ENCODE assay signal across 12 cellular contexts in the genomic region with DNA sequence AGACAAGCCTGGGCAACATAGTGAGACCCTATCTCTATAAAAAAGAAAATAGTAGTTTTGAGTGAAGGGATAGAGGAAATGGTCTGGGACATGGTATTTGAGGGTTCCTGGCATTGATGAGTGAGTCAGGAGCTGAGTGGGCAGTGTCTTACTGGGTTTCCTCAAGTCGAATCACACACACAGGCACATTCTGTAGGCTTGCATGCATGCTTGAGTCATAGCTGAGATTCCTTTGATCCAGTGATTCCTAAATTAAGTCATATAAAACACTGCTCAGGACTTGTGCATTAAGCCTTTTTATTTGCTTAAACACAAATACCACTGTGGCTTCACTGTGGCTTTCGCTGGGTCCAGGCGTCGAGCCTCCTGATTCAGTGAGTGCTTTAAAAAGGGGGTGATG.
DNase-seq lines count a peak whose midpoint lies in the region; ATAC-seq and TF ChIP-seq lines count a peak whose summit lies in the region.
"Had no signal": no experiment of that assay in that cellular context is flagged by ENCODE, and none has a peak within 500 bp of the region (broad histone marks: within the 10 kb centered on the region; RNA-seq: fewer than 3 reads in every experiment).

No MANE protein-coding gene starts in this region.

- WGBS in mesenchymal stem cell = 31% methylated on average over 4 of the region's 4 CpGs

- H4K8ac ChIP-seq in mesenchymal stem cell (ENCODE audit: low read length) = no peak overlapping the region

- H2AFZ ChIP-seq in mesenchymal stem cell (ENCODE audit: low read depth, low read length) = no peak overlapping the region

- H3K9ac ChIP-seq in mesenchymal stem cell (ENCODE audit: low read length) = peak overlapping the region; percentile 39

- H3K27ac ChIP-seq in mesenchymal stem cell (ENCODE audit: low read length, poor library complexity, severe bottlenecking) = peak overlapping the region; percentile 60

- DNase-seq in AG09319 (ENCODE audit: extremely low read depth, low read depth) (peak; percentile 79), HT1080 (ENCODE audit: low read depth) (peak; percentile 97), cardiac fibroblast (ENCODE audit: low read depth in 2 of 2) (peak; percentile 91 to 96), mesenchymal stem cell (peak; percentile 87), DMS53 (lab: John Stamatoyannopoulos, UW) (no peak)
- DNase-seq: activated effector memory CD4-positive, alpha-beta T cell treated with anti-CD3 and anti-CD28 coated beads, Interleukin-2, amount 50 U/mL, for 16 hours; DND-41; NCI-H526 had no signal

- H3K4ac ChIP-seq in mesenchymal stem cell (ENCODE audit: low read depth in 1 of 2, low read length in 2 of 2) = no peak overlapping the region

- no peak overlapping the region for H2BK120ac ChIP-seq in mesenchymal stem cell (ENCODE audit: low read depth, low read length)

- H4K91ac ChIP-seq in mesenchymal stem cell (ENCODE audit: low read length) = no peak overlapping the region

- H3K4me2 ChIP-seq in mesenchymal stem cell (ENCODE audit: low read length, poor library complexity, severe bottlenecking) = no peak overlapping the region

- no peak overlapping the region for H2AK5ac ChIP-seq in mesenchymal stem cell (ENCODE audit: low read length, severe bottlenecking)

- H3K14ac ChIP-seq in mesenchymal stem cell (ENCODE audit: low read length in 2 of 2) = no peak overlapping the region

- no peaks in the 10 kb centered on the region for H3K9me3 ChIP-seq in mesenchymal stem cell (ENCODE audit: control insufficient read depth, low read length)

- no peak overlapping the region for H2BK12ac ChIP-seq in mesenchymal stem cell (ENCODE audit: low read length in 2 of 2)

- H3K18ac ChIP-seq in mesenchymal stem cell (ENCODE audit: low read depth in 1 of 2, low read length in 2 of 2) = no peak overlapping the region

- H3K79me1 ChIP-seq in mesenchymal stem cell (replicated peaks; ENCODE audit: low read length, poor library complexity, severe bottlenecking) = peaks cover 5% of the 10 kb centered on the region

- ATAC-seq in GM19455 (IDR thresholded peaks at IDR 0.05; ENCODE audit: unreplicated experiment) (no peak), HG03095 (IDR thresholded peaks at IDR 0.05; ENCODE audit: unreplicated experiment) (no peak), GM18873 (IDR thresholded peaks at IDR 0.05; ENCODE audit: low FRiP score, unreplicated experiment) (no peak)
- ATAC-seq: K562 had no signal

- no peak overlapping the region for H2BK15ac ChIP-seq in mesenchymal stem cell (ENCODE audit: low read depth, poor library complexity, severe bottlenecking)

- peaks cover 7% of the 10 kb centered on the region for H3K4me1 ChIP-seq in mesenchymal stem cell (ENCODE audit: control insufficient read depth, insufficient read depth, low read depth, low read length)

- no peak overlapping the region for H2BK5ac ChIP-seq in mesenchymal stem cell (ENCODE audit: low read depth, low read length, poor library complexity, severe bottlenecking)

- peaks cover 12 to 20% of the 10 kb centered on the region in 2 experiments for H3K36me3 ChIP-seq in mesenchymal stem cell (ENCODE audit: control insufficient read depth in 1 of 2, insufficient read depth in 2 of 2, low read depth in 1 of 2, low read length in 2 of 2)

- H3K23ac ChIP-seq in mesenchymal stem cell (ENCODE audit: low read length in 2 of 2) = no peak overlapping the region

- no peaks in the 10 kb centered on the region for H3K27me3 ChIP-seq in mesenchymal stem cell (ENCODE audit: control insufficient read depth in 1 of 2, insufficient read depth in 1 of 2, low read length in 2 of 2)

- H3K4me3 ChIP-seq in cardiac fibroblast (replicated peaks in 1 of 2; ENCODE audit: low read depth in 2 of 2, low read length in 2 of 2) (no peak overlapping the region), mesenchymal stem cell (ENCODE audit: insufficient read depth in 1 of 2, low read depth in 1 of 2, low read length in 2 of 2) (no peak overlapping the region)
- H3K4me3 ChIP-seq: K562 had no signal

- TF ChIP-seq CTCF in AG09319 (IDR thresholded peaks at IDR 0.05; ENCODE audit: low read depth, low read length) (no peak), cardiac fibroblast (IDR thresholded peaks at IDR 0.05; ENCODE audit: low read depth, low read length) (no peak)
